ENCODE assay signal across 1 cellular context in the genomic region with DNA sequence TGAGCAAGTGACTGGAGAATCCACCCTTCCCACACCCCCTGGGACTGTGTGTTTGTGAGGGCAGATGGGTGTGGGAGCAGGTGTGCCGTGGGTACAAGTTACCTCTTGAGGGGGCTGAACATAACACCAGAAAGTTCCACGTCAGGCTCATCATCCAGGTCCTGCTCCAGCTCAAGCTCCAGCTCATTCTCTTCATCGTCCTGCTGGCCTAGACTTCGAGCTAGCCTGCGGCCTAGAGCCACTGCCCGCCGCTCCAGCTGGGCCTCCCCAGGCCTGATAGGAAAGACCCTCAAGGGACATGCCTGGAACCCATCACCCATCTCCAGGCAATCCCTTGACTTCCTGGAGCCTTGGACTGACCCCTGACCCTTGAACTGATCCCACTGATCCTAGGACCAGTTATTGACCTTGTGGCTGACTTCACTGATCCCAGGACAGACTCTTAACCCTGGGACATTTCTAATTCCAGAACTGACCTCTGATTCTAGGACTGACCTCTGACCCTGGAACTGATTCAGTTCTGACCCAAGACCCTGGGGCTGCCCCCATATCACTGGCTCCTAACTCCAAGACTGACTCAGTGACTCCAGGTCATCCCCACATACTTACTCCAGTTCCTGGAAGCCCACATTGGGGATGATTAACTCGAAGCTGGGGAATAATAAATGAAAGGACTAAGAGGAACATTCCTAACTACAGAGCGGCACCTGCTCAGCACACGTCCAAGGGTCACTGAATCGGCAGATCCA.
TF ChIP-seq lines count a peak whose summit lies in the region.

No MANE protein-coding gene starts in this region.

TF ChIP-seq in GM12878, 131 proteins besides CTCF, POLR2A, EP300 and RAD21:
- no peak for TF ChIP-seq ZNF207 (IDR thresholded peaks at IDR 0.05; ENCODE audit: borderline replicate concordance)
- no peak for TF ChIP-seq GABPA (IDR thresholded peaks at IDR 0.05; ENCODE audit: low read depth)
- no peak for TF ChIP-seq CBFB (IDR thresholded peaks at IDR 0.05; ENCODE audit: low read depth)
- TF ChIP-seq NR2C1 (IDR thresholded peaks at IDR 0.05) = no peak
- TF ChIP-seq MEF2A (IDR thresholded peaks at IDR 0.05; ENCODE audit: insufficient read depth, low read depth, low read length) = no peak
- no peak for TF ChIP-seq NFYA (IDR thresholded peaks at IDR 0.05; ENCODE audit: borderline replicate concordance, low read depth, low read length)
- no peak for TF ChIP-seq ZNF24 (IDR thresholded peaks at IDR 0.05)
- TF ChIP-seq, protein P1, sequence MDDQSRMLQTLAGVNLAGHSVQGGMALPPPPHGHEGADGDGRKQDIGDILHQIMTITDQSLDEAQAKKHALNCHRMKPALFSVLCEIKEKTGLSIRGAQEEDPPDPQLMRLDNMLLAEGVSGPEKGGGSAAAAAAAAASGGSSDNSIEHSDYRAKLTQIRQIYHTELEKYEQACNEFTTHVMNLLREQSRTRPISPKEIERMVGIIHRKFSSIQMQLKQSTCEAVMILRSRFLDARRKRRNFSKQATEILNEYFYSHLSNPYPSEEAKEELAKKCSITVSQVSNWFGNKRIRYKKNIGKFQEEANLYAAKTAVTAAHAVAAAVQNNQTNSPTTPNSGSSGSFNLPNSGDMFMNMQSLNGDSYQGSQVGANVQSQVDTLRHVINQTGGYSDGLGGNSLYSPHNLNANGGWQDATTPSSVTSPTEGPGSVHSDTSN (IDR thresholded peaks at IDR 0.05; ENCODE audit: insufficient replicate concordance, low read depth, low read length) = no peak
- no peak for TF ChIP-seq CHD1 (IDR thresholded peaks at IDR 0.05; ENCODE audit: low read depth, low read length)
TF ChIP-seq in GM12878: peak in this region for 0.
